10 cellular contexts compared by ENCODE assay signal in genomic region chrX:120672389-120672788, GRCh38. TPM values are rescaled to one million over a fixed set of nuclear protein-coding genes. Genes with fewer than 3 reads are reported as not detected.
DNase-seq lines count a peak whose midpoint lies in the region; ATAC-seq and TF ChIP-seq lines count a peak whose summit lies in the region.
"Had no signal": no experiment of that assay in that cellular context is flagged by ENCODE, and none has a peak within 500 bp of the region (broad histone marks: within the 10 kb centered on the region; RNA-seq: fewer than 3 reads in every experiment).

No MANE protein-coding gene starts in this region.

- TF ChIP-seq CTCF in cardiac fibroblast (IDR thresholded peaks at IDR 0.05; ENCODE audit: low read depth, low read length): no peak
- TF ChIP-seq CTCF in uterus (IDR thresholded peaks at IDR 0.05): no peak

- H3K4me2 ChIP-seq in Karpas-422 (ENCODE audit: low read depth, low read length, poor library complexity, severe bottlenecking): no peak overlapping the region

- DNase-seq in Karpas-422 (no peak), cardiac fibroblast (ENCODE audit: low read depth in 2 of 2) (peak; percentile 92 to 96), left lobe of liver (ENCODE audit: low spot score) (peak; percentile 52), uterus (peak; percentile 51 to 56), KG1 (lab: John Stamatoyannopoulos, UW) (no peak)
- DNase-seq in CD8-positive, alpha-beta memory T cell: no peak
- DNase-seq: activated CD4-positive, alpha-beta T cell treated with anti-CD3 and anti-CD28 coated beads, Interleukin-2, amount 50 U/mL, for 1 hour; H7 had no signal

- H3K4me1 ChIP-seq in Karpas-422 (ENCODE audit: low read length): peaks cover 10% of the 10 kb centered on the region
- no peaks in the 10 kb centered on the region for H3K4me1 ChIP-seq in uterus
- no peaks in the 10 kb centered on the region for H3K4me1 ChIP-seq in CD8-positive, alpha-beta memory T cell (ENCODE audit: insufficient read depth, low read length)

- H2AFZ ChIP-seq in Karpas-422 (ENCODE audit: low read length): 0 out of 2 replicates have a peak overlapping the region, but pooled peaks have one; percentile 34

- no peaks in the 10 kb centered on the region for H3K4me1 Mint-ChIP-seq in CD8-positive, alpha-beta memory T cell

- H3K9ac ChIP-seq in Karpas-422 (ENCODE audit: low read length): no peak overlapping the region

- CTCF ChIA-PET in CD8-positive, alpha-beta memory T cell (lab: Charles Lee): no interaction called here

- no peaks in the 10 kb centered on the region for H3K9me2 ChIP-seq in Karpas-422 (replicated peaks; ENCODE audit: insufficient read depth, low read length)

- H3K4me3 ChIP-seq in Karpas-422 (ENCODE audit: low read length) (no peak overlapping the region), cardiac fibroblast (replicated peaks in 1 of 2; ENCODE audit: low read depth in 2 of 2, low read length in 2 of 2) (no peak overlapping the region), uterus (no peak overlapping the region)
- no peak overlapping the region for H3K4me3 ChIP-seq in CD8-positive, alpha-beta memory T cell (ENCODE audit: low read length)
- H3K4me3 ChIP-seq: GM12878 had no signal

- POLR2A ChIA-PET in CD8-positive, alpha-beta memory T cell (lab: Charles Lee): no interaction called here

- no peaks in the 10 kb centered on the region for H3K9me3 Mint-ChIP-seq in CD8-positive, alpha-beta memory T cell

- no peaks in the 10 kb centered on the region for H3K79me2 ChIP-seq in Karpas-422 (ENCODE audit: low read length)

- no peaks in the 10 kb centered on the region for H4K20me1 ChIP-seq in Karpas-422 (ENCODE audit: insufficient read depth, low read depth, low read length)

- intact Hi-C loops in uterus (cut with DNase I; ENCODE audit: low total_unique reads): no loop called here

- no peak overlapping the region for H3K27ac Mint-ChIP-seq in CD8-positive, alpha-beta memory T cell

- H3K36me3 ChIP-seq in Karpas-422 (ENCODE audit: insufficient read depth, low read length) (no peaks in the 10 kb centered on the region), uterus (no peaks in the 10 kb centered on the region)
- no peaks in the 10 kb centered on the region for H3K36me3 ChIP-seq in CD8-positive, alpha-beta memory T cell (ENCODE audit: insufficient read depth, low read length)

- ATAC-seq in left lobe of liver: peak; percentile 96
- no peak for ATAC-seq in HG03280 (IDR thresholded peaks at IDR 0.05; ENCODE audit: unreplicated experiment)
- ATAC-seq: GM12878 had no signal

- TF ChIP-seq POLR2A in uterus (IDR thresholded peaks at IDR 0.05): no peak

- no peak overlapping the region for H3K4me3 Mint-ChIP-seq in CD8-positive, alpha-beta memory T cell

- H3K27me3 ChIP-seq in Karpas-422 (ENCODE audit: low read length): no peaks in the 10 kb centered on the region
- no peaks in the 10 kb centered on the region for H3K27me3 ChIP-seq in uterus
- no peaks in the 10 kb centered on the region for H3K27me3 ChIP-seq in CD8-positive, alpha-beta memory T cell (ENCODE audit: insufficient read depth, low read length, poor library complexity, severe bottlenecking)

- H3K9me3 ChIP-seq in Karpas-422 (ENCODE audit: low read length) (no peaks in the 10 kb centered on the region), uterus (no peaks in the 10 kb centered on the region)
- H3K9me3 ChIP-seq in CD8-positive, alpha-beta memory T cell (ENCODE audit: low read length): no peaks in the 10 kb centered on the region

- H3K27me3 Mint-ChIP-seq in CD8-positive, alpha-beta memory T cell: no peaks in the 10 kb centered on the region

- H3K36me3 Mint-ChIP-seq in CD8-positive, alpha-beta memory T cell: no peaks in the 10 kb centered on the region

- H3K27ac ChIP-seq in Karpas-422 (ENCODE audit: low read length) (no peak overlapping the region), uterus (peak overlapping the region; percentile 49 to 51)
- no peak overlapping the region for H3K27ac ChIP-seq in CD8-positive, alpha-beta memory T cell (ENCODE audit: low read depth, low read length)

RNA-seq across cellular contexts. Expression of gene C1GALT1C1, which starts 42.5 kb away (rescaled TPM):
- total RNA-seq in Karpas-422 (2014; rRNA removed; shearing (Covaris generic); ENCODE audit: low replicate concordance): 20.7 and 25.8 TPM in 2 replicates
- total RNA-seq in left lobe of liver (12.5 TPM), uterus (10 to 100 TPM in 3 of 4 donors, 1 to 10 TPM in 1; 5.4 to 39.3 (median 18.0) TPM)
- total RNA-seq in CD8-positive, alpha-beta memory T cell: 10 to 100 TPM; 16.6 to 18.8 TPM
- polyA plus RNA-seq in CD8-positive, alpha-beta memory T cell: 25.9 TPM

Comparison
In these comparisons a context has a peak if more than half of its experiments do, and no peak if none do; other contexts are left out.
1. DNase-seq: peak in cardiac fibroblast (2 of 2), left lobe of liver (single experiment) and uterus (2 of 2); none in Karpas-422 (single experiment), KG1 (single experiment) and CD8-positive, alpha-beta memory T cell (0 of 5).
2. H3K27ac ChIP-seq: peak in uterus (2 of 2); none in Karpas-422 (single experiment) and CD8-positive, alpha-beta memory T cell (single experiment).